In the genomic region with DNA sequence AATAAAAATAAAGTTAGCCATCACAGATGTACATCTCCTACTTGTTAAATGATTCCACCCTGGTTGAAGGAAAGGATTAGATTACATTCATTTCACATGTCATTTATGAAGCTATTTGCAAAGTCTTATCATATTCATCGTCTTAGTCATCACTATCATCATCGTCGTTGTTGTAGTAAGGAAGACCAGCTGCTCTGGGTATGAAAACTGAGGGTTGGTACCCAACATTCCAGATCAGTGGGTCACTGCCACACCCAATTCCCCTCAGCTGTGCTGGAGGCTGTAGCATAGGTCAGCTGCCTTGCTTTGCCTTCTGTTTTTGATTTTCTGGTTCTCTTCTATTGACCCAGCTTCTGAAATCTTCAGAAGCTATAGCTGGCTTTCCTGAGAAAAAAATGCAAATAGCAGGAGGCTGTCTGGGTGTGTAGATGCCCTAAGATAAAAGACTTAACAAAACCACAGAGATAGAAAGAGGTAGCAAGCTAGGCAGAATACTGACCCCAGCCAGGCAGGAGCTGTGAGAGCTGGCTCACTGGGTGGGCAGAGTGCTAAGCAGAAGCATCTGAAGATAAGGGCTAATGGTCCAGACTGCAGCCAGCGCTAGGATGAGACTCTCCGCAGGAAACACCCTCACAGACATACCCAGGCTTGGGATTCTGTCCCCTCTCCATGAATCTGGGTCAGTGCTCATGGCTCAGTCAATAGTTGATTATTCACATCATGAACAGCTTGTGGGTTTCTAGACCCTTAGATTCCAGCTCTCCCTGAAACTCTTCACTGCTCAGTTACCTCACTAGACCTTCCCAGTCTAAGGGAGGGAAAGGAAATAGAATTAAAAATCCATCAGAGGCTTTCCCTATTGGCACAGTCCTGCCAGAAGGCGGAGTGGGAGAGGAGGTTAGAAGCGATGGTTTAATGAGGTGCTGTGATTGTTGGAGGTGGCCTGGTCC, we compare ENCODE assay signal across 14 cellular contexts. TPM values are rescaled to one million over a fixed set of nuclear protein-coding genes. Genes with fewer than 3 reads are reported as not detected.
DNase-seq lines count a peak whose midpoint lies in the region; ATAC-seq and TF ChIP-seq lines count a peak whose summit lies in the region.
"Had no signal": no experiment of that assay in that cellular context is flagged by ENCODE, and none has a peak within 500 bp of the region (broad histone marks: within the 10 kb centered on the region; RNA-seq: fewer than 3 reads in every experiment).

No MANE protein-coding gene starts in this region.

- H3K23ac ChIP-seq in mesendoderm (ENCODE audit: low read length) = no peak overlapping the region

- H3K4me1 ChIP-seq in mesendoderm (ENCODE audit: control insufficient read depth, low read depth, low read length) = no peaks in the 10 kb centered on the region

- DNase-seq in AG20443 (ENCODE audit: low spot score) (peak; percentile 90), MG63 (peak; percentile 90), chondrocyte (ENCODE audit: low spot score) (no peak), mesendoderm (peak; percentile 81), MV-4-11 (lab: John Stamatoyannopoulos, UW) (no peak), DMS79 treated with DMSO at 0.1 percent for 48 hours (lab: John Stamatoyannopoulos, UW) (no peak)
- DNase-seq: activated CD8-positive, alpha-beta T cell treated with anti-CD3 and anti-CD28 coated beads, Interleukin-2, amount 10 ng/mL, durations not matched to agents 7 days and 5 days; activated naive CD8-positive, alpha-beta T cell treated with anti-CD3 and anti-CD28 coated beads, Interleukin-2, amount 10 ng/mL, durations not matched to agents 7 days and 5 days; NCI-H510A; stimulated activated CD4-positive, alpha-beta T cell treated with anti-CD3 and anti-CD28 coated beads, Interleukin-1b, Interleukin-23, amount 100 ng/mL, for 48 hours had no signal

- no peaks in the 10 kb centered on the region for H3K79me2 ChIP-seq in mesendoderm (ENCODE audit: control insufficient read depth, insufficient read depth, low read length)

- no peak overlapping the region for H3K9ac ChIP-seq in mesendoderm (ENCODE audit: low read length)

- H3K4me2 ChIP-seq in mesendoderm (ENCODE audit: low read length) = no peak overlapping the region

- H3K27me3 Mint-ChIP-seq in chondrocyte (ENCODE audit: low read depth) = no peaks in the 10 kb centered on the region

- H3K36me3 ChIP-seq in MG63 (no peaks in the 10 kb centered on the region; the same call in 1 of the 2 replicates), mesendoderm (ENCODE audit: control insufficient read depth, insufficient read depth, low read length) (no peaks in the 10 kb centered on the region)

- peak overlapping the region; percentile 55 for H3K27ac Mint-ChIP-seq in chondrocyte (ENCODE audit: unreplicated experiment)
- H3K27ac Mint-ChIP-seq: activated CD8-positive, alpha-beta T cell treated with anti-CD3 and anti-CD28 coated beads, Interleukin-2, amount 10 ng/mL, durations not matched to agents 7 days and 5 days; activated naive CD8-positive, alpha-beta T cell treated with anti-CD3 and anti-CD28 coated beads, Interleukin-2, amount 10 ng/mL, durations not matched to agents 7 days and 5 days; stimulated activated naive CD8-positive, alpha-beta T cell treated with anti-CD3 and anti-CD28 coated beads, Interleukin-15, Interleukin-2, amounts not matched to agents 100 ng/mL and 50 ng/mL, for 24 hours had no signal

- peaks cover 58% of the 10 kb centered on the region for H3K4me1 Mint-ChIP-seq in chondrocyte (ENCODE audit: low read depth)
- H3K4me1 Mint-ChIP-seq: activated naive CD8-positive, alpha-beta T cell treated with anti-CD3 and anti-CD28 coated beads, Interleukin-2, amount 10 ng/mL, durations not matched to agents 7 days and 5 days had no signal

- no peak overlapping the region for H2BK15ac ChIP-seq in mesendoderm (replicated peaks; ENCODE audit: low read depth)

- H3K9me3 Mint-ChIP-seq in chondrocyte (ENCODE audit: low read depth) = peaks cover 6% of the 10 kb centered on the region
- H3K9me3 Mint-ChIP-seq: stimulated activated naive CD8-positive, alpha-beta T cell treated with anti-CD3 and anti-CD28 coated beads, Interleukin-15, Interleukin-2, amounts not matched to agents 100 ng/mL and 50 ng/mL, for 24 hours had no signal

- no peak overlapping the region for H4K8ac ChIP-seq in mesendoderm (ENCODE audit: low read depth, low read length)

- no peaks in the 10 kb centered on the region for H3K79me1 ChIP-seq in mesendoderm (ENCODE audit: low read length)

- no peaks in the 10 kb centered on the region for H3K9me3 ChIP-seq in MG63

- no peak overlapping the region for H2BK5ac ChIP-seq in mesendoderm (ENCODE audit: low read length)

- no peak for ATAC-seq in activated CD4-positive, CD25-positive, alpha-beta regulatory T cell treated with anti-CD3 and anti-CD28 coated beads, Interleukin-2, amount 50 U/mL, for 24 hours
- no peak for ATAC-seq in HG03139 (IDR thresholded peaks at IDR 0.05; ENCODE audit: unreplicated experiment)
- ATAC-seq: activated CD8-positive, alpha-beta T cell treated with anti-CD3 and anti-CD28 coated beads, Interleukin-2, amount 10 ng/mL, durations not matched to agents 7 days and 5 days; K562 had no signal

- H3K56ac ChIP-seq in mesendoderm (ENCODE audit: low read length) = no peak overlapping the region

- H3K4me3 ChIP-seq in MG63 (no peak overlapping the region), mesendoderm (ENCODE audit: low read length) (no peak overlapping the region)
- H3K4me3 ChIP-seq: K562 had no signal

- H3K36me3 Mint-ChIP-seq in chondrocyte (ENCODE audit: low read depth) = peaks cover 2% of the 10 kb centered on the region
- H3K36me3 Mint-ChIP-seq: activated naive CD8-positive, alpha-beta T cell treated with anti-CD3 and anti-CD28 coated beads, Interleukin-2, amount 10 ng/mL, durations not matched to agents 7 days and 5 days had no signal

- H3K27ac ChIP-seq in mesendoderm (ENCODE audit: low read depth, low read length) = no peak overlapping the region

- no CpG with 5 or more reads among the region's 7 CpGs for WGBS in mesendoderm (ENCODE audit: extremely low coverage, insufficient coverage, low lambda C conversion rate)

- no peak overlapping the region for H2AK5ac ChIP-seq in mesendoderm (ENCODE audit: low read length)

- TF ChIP-seq CTCF in chondrocyte (IDR thresholded peaks at IDR 0.05) = peak; percentile 15

- no peak overlapping the region for H4K5ac ChIP-seq in mesendoderm (ENCODE audit: low read length)

- H3K18ac ChIP-seq in mesendoderm (ENCODE audit: low read length) = no peak overlapping the region

- no peak overlapping the region for H3K4ac ChIP-seq in mesendoderm (ENCODE audit: low read depth, low read length)

- H3K27me3 ChIP-seq in MG63 (no peaks in the 10 kb centered on the region), mesendoderm (ENCODE audit: insufficient read depth, low read length, poor library complexity) (no peaks in the 10 kb centered on the region)

- no peak overlapping the region for H2BK120ac ChIP-seq in mesendoderm (ENCODE audit: low read depth, low read length)

- no peak overlapping the region for H3K4me3 Mint-ChIP-seq in chondrocyte (ENCODE audit: unreplicated experiment)
- H3K4me3 Mint-ChIP-seq: activated CD8-positive, alpha-beta T cell treated with anti-CD3 and anti-CD28 coated beads, Interleukin-2, amount 10 ng/mL, durations not matched to agents 7 days and 5 days; activated naive CD8-positive, alpha-beta T cell treated with anti-CD3 and anti-CD28 coated beads, Interleukin-2, amount 10 ng/mL, durations not matched to agents 7 days and 5 days; stimulated activated naive CD8-positive, alpha-beta T cell treated with anti-CD3 and anti-CD28 coated beads, Interleukin-15, Interleukin-2, amounts not matched to agents 100 ng/mL and 50 ng/mL, for 24 hours had no signal

RNA-seq across cellular contexts. Expression of gene CCBE1, which starts 21.2 kb away (rescaled TPM):
- 26.3 and 50.0 TPM in 2 replicates for total RNA-seq in MG63 (2014; rRNA removed; shearing (Covaris generic); ENCODE audit: low replicate concordance)
- 0.38 to 1.8 TPM (median 0.72 TPM) in 3 replicates for total RNA-seq in chondrocyte
- polyA plus RNA-seq in mesendoderm (2013, experiment 1 of 2) = 0.11 TPM
- polyA plus RNA-seq in mesendoderm (2013, experiment 2 of 2) = 0.17 TPM
- total RNA-seq: activated CD8-positive, alpha-beta T cell treated with anti-CD3 and anti-CD28 coated beads, Interleukin-2, amount 10 ng/mL, durations not matched to agents 7 days and 5 days; activated naive CD8-positive, alpha-beta T cell treated with anti-CD3 and anti-CD28 coated beads, Interleukin-2, amount 10 ng/mL, durations not matched to agents 7 days and 5 days had no signal
- polyA plus RNA-seq: K562 had no signal

Comparison
In these comparisons a context has a peak if more than half of its experiments do, and no peak if none do; other contexts are left out.
1. DNase-seq: peak in AG20443 (single experiment), MG63 (single experiment) and mesendoderm (single experiment); none in chondrocyte (single experiment), MV-4-11 (single experiment) and DMS79 treated with DMSO at 0.1 percent for 48 hours (single experiment).